Comparison of ENCODE assay signal across 8 cellular contexts in the genomic region with DNA sequence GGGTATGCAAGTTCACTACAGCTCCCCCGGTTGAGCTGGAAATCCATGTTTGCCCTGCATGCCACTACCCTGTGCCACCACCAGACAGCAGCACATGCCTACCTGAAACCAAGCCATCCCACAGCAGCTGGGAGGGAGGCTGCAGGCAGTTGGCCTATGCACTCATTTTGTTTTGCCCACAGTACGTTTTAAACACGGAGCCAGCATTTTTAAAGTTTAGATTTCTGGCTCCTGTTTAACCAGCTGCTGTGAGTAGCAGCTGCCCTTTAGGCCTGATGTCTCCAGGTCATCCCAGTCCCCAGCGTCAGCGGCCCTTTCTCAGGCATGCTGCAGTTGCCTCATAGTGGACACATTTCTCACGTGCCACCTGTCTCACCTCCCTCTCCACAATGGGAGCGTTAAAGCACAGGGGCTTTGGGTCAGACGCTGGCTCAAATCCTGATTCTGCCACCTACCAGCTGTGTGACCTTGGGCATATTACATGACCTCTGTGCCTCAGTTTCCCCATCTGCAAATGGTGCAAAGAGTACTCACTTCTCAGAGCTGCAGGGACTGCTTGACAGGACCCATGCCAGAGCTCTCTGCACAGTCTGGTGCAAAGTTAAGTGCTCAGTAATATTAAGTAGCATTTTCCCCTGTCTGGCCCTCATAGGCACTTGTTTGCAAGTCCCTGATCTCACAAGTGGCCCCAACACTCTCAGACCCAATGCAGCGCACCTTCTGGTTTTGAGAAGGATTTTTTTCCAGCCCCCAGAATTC. TPM values are rescaled to one million over a fixed set of nuclear protein-coding genes. Genes with fewer than 3 reads are reported as not detected.
DNase-seq lines count a peak whose midpoint lies in the region; ATAC-seq and TF ChIP-seq lines count a peak whose summit lies in the region.

No MANE protein-coding gene starts in this region.

- peaks cover 3 to 6% of the 10 kb centered on the region in 2 donors for H3K36me3 ChIP-seq in body of pancreas (replicated peaks in 1 of 2; ENCODE audit: insufficient read depth in 1 of 2, low read depth in 2 of 2)

- no peaks in the 10 kb centered on the region for H3K9me3 ChIP-seq in body of pancreas

- intact Hi-C loops in body of pancreas (cut with DNase I), result loop anchor here (2.0 kb wide), 1 partner anchor 54 kb away; no protein-coding TSS in a partner anchor

- WGBS in body of pancreas, 2 donors, result 8 to 21% methylated on average over 6 to 9 of the region's 9 CpGs

- peak; percentile 66 for DNase-seq in SIG-M5 treated with dmso at 0.1 percent for 504 hours (lab: John Stamatoyannopoulos, UW; ENCODE audit: unreplicated experiment)
- no peak for DNase-seq in SIG-M5 (lab: John Stamatoyannopoulos, UW)
- DNase-seq in NCI-H1694 treated with DMSO at 0.1 percent for 48 hours (lab: John Stamatoyannopoulos, UW), result peak; percentile 62
- peak; percentile 49 for DNase-seq in T-helper 9 cell
- DNase-seq in body of pancreas, result peak; percentile 79 to 83 (median 82)
- DNase-seq in inferior parietal cortex (ENCODE audit: extremely low spot score), result peak; percentile 58
- DNase-seq in stimulated activated CD4-positive, alpha-beta T cell treated with anti-CD3 and anti-CD28 coated beads, Interleukin-15, amount 100 ng/mL, for 1 hour (ENCODE audit: low read depth in 1 of 2, low spot score in 1 of 2), result peak; percentile 27 to 28

- TF ChIP-seq POLR2A in body of pancreas (IDR thresholded peaks at IDR 0.05), result peak in 1 of 3 donors; percentile 13

- H3K27me3 ChIP-seq in body of pancreas, result no peaks in the 10 kb centered on the region

- H3K27ac ChIP-seq in body of pancreas, result peak overlapping the region in 2 of 4 donors; percentile 21 to 25

- H3K4me1 ChIP-seq in body of pancreas, result peaks cover 15% of the 10 kb centered on the region

- H3K4me3 ChIP-seq in body of pancreas, result no peak overlapping the region

- ATAC-seq in body of pancreas (peak; percentile 86), HG03378 (IDR thresholded peaks at IDR 0.05; ENCODE audit: unreplicated experiment) (no peak)

- peak; percentile 81 to 97 (median 95) for TF ChIP-seq CTCF in body of pancreas (IDR thresholded peaks at IDR 0.05)

RNA-seq across cellular contexts. Expression of a gene that starts 8.2 kb away (rescaled TPM):
- total RNA-seq in body of pancreas, result 10 to 100 TPM; 42.0 to 43.8 TPM

RNA-seq across cellular contexts. Expression of a gene that starts 32.4 kb away (rescaled TPM):
- 1 to 10 TPM; 9.1 to 9.6 TPM for total RNA-seq in body of pancreas
